10 cellular contexts compared by ENCODE assay signal in the genomic region with DNA sequence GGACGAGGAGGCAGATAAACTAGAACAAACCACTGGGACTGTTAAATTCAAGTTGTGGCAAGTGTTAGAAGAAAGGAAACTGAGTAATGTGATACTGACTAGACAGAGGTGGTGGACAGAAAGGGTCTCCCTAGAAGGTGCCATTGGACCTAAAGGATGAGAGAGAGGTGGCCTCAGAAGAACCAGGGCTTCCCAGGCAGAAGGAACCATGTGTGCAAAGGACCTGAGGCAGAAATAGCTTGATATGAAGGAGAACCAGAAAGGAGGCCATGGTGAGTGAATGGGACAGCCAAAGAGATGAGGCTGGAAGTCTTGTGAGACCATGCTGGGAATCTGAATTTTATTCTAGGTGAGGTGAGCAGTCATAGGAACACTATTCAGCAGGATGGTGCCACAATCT. TPM values are rescaled to one million over a fixed set of nuclear protein-coding genes. Genes with fewer than 3 reads are reported as not detected.
"Had no signal": no experiment of that assay in that cellular context is flagged by ENCODE, and none has a peak within 500 bp of the region (broad histone marks: within the 10 kb centered on the region; RNA-seq: fewer than 3 reads in every experiment).

No MANE protein-coding gene starts in this region.

- H3K4me3 Mint-ChIP-seq: H9, HFFc6, IgD-negative memory B cell had no signal

- H3K27ac Mint-ChIP-seq: H9, HFFc6, IgD-negative memory B cell had no signal

- DNase-seq: GOT3, H9, HCEC 1CT, HFFc6, KBM-7 had no signal

- H3K27ac ChIP-seq: HL-60 had no signal

- ATAC-seq: HepG2 had no signal

RNA-seq across cellular contexts. Expression of gene OR1I1, which starts 22.4 kb away (rescaled TPM):
- total RNA-seq: H4, H9, HepG2, HFFc6, HT1080 had no signal

RNA-seq across cellular contexts. Expression of gene CASP14, which starts 55.1 kb away (rescaled TPM):
- total RNA-seq: H4, H9, HepG2, HFFc6 had no signal
